1 cellular context compared by ENCODE assay signal in genomic region chr9:37037137-37037743, GRCh38.
TF ChIP-seq lines count a peak whose summit lies in the region.

No MANE protein-coding gene starts in this region.

TF ChIP-seq in GM12878, 131 proteins besides CTCF, POLR2A, EP300 and RAD21 (continued from another document and continues in another):
- TF ChIP-seq REST (IDR thresholded peaks at IDR 0.05; ENCODE audit: low read depth, low read length): 0 out of 2 replicates have a peak, but pooled peaks have one; percentile 4
- no peak for TF ChIP-seq ZNF217 (IDR thresholded peaks at IDR 0.05)
- no peak for TF ChIP-seq CEBPB (IDR thresholded peaks at IDR 0.05; ENCODE audit: borderline replicate concordance in 1 of 2, low read depth in 2 of 2, low read length in 2 of 2)
- no peak for TF ChIP-seq TAF1 (IDR thresholded peaks at IDR 0.05; ENCODE audit: borderline replicate concordance, low read depth, low read length)
- TF ChIP-seq SMAD5 (IDR thresholded peaks at IDR 0.05; ENCODE audit: low read depth): peak; percentile 25
- TF ChIP-seq MTA2 (IDR thresholded peaks at IDR 0.05; ENCODE audit: low read depth): no peak
- no peak; the same call in 1 of the 2 replicates for TF ChIP-seq MAX (IDR thresholded peaks at IDR 0.05; ENCODE audit: low read depth, low read length)
- TF ChIP-seq EED (IDR thresholded peaks at IDR 0.05; ENCODE audit: low read depth): no peak
- TF ChIP-seq SREBF2 (IDR thresholded peaks at IDR 0.05; ENCODE audit: low read length): no peak
- TF ChIP-seq FOXK2 (IDR thresholded peaks at IDR 0.05): no peak
- TF ChIP-seq RELB (IDR thresholded peaks at IDR 0.05; ENCODE audit: low read depth): peak; percentile 54; the same call in 1 of the 2 replicates
- TF ChIP-seq STAT1 (conservative IDR thresholded peaks at IDR 0.05): 0 out of 2 replicates have a peak, but pooled peaks have one; percentile 38
- TF ChIP-seq ZNF687 (IDR thresholded peaks at IDR 0.05): no peak; the same call in 1 of the 2 replicates
- TF ChIP-seq CHD1 (IDR thresholded peaks at IDR 0.05; ENCODE audit: low read depth, low read length): no peak
- no peak for TF ChIP-seq TBL1XR1 (IDR thresholded peaks at IDR 0.05; ENCODE audit: low read depth, low read length)
- TF ChIP-seq CEBPZ (IDR thresholded peaks at IDR 0.05; ENCODE audit: low read depth, low read length): no peak
- TF ChIP-seq FOXM1 (IDR thresholded peaks at IDR 0.05; ENCODE audit: low read depth, low read length): no peak
- TF ChIP-seq NBN (IDR thresholded peaks at IDR 0.05): 0 out of 2 replicates have a peak, but pooled peaks have one; percentile 52
- no peak for TF ChIP-seq KAT2A (conservative IDR thresholded peaks at IDR 0.05; ENCODE audit: control insufficient read depth, low read depth, low read length)
- TF ChIP-seq ETV6 (conservative IDR thresholded peaks at IDR 0.05 in 1 of 2, IDR thresholded peaks at IDR 0.05 in 1 of 2; ENCODE audit: borderline replicate concordance in 1 of 2, low read depth in 1 of 2): peak in 1 of 2 experiments; percentile 7; a peak in 1 of 4 replicates
- 0 out of 2 replicates have a peak, but pooled peaks have one; percentile 3 for TF ChIP-seq SPI1 (IDR thresholded peaks at IDR 0.05; ENCODE audit: borderline replicate concordance, insufficient read depth, low read depth, low read length)
- TF ChIP-seq ELK1 (IDR thresholded peaks at IDR 0.05; ENCODE audit: low read depth, low read length): no peak
- TF ChIP-seq BCL3 (IDR thresholded peaks at IDR 0.05; ENCODE audit: borderline replicate concordance, insufficient read depth, low read depth, low read length, poor library complexity, severe bottlenecking): no peak
- TF ChIP-seq HDAC2 (IDR thresholded peaks at IDR 0.05): no peak
- TF ChIP-seq FOS (IDR thresholded peaks at IDR 0.05; ENCODE audit: borderline replicate concordance, extremely low read depth, insufficient read length): no peak
- TF ChIP-seq SKIL (IDR thresholded peaks at IDR 0.05; ENCODE audit: low read depth, poor library complexity, severe bottlenecking): no peak
- no peak for TF ChIP-seq BCL11A (IDR thresholded peaks at IDR 0.05; ENCODE audit: low read depth, low read length)
- no peak for TF ChIP-seq IKZF2 (IDR thresholded peaks at IDR 0.05)
- TF ChIP-seq SMARCA5 (IDR thresholded peaks at IDR 0.05): no peak
- TF ChIP-seq SIN3A (IDR thresholded peaks at IDR 0.05; ENCODE audit: low read depth, low read length): no peak
- no peak for TF ChIP-seq BCLAF1 (IDR thresholded peaks at IDR 0.05)
- TF ChIP-seq SMAD1 (IDR thresholded peaks at IDR 0.05; ENCODE audit: low read depth, partially characterized antibody): no peak
- no peak for TF ChIP-seq HDAC6 (IDR thresholded peaks at IDR 0.05; ENCODE audit: unreplicated experiment)
- no peak for TF ChIP-seq RBBP5 (conservative IDR thresholded peaks at IDR 0.05)
- TF ChIP-seq ATF7 (IDR thresholded peaks at IDR 0.05; ENCODE audit: low read depth): no peak
- TF ChIP-seq PML (IDR thresholded peaks at IDR 0.05; ENCODE audit: low read length): no peak
- no peak for TF ChIP-seq MTA3 (IDR thresholded peaks at IDR 0.05; ENCODE audit: borderline replicate concordance, low read length)
- no peak for TF ChIP-seq SRF (IDR thresholded peaks at IDR 0.05; ENCODE audit: low read depth in 2 of 2, low read length in 2 of 2)
- TF ChIP-seq TARDBP (IDR thresholded peaks at IDR 0.05; ENCODE audit: borderline replicate concordance): 0 out of 2 replicates have a peak, but pooled peaks have one; percentile 28
- no peak for TF ChIP-seq NFXL1 (IDR thresholded peaks at IDR 0.05; ENCODE audit: borderline replicate concordance)
